Comparison of ENCODE assay signal across 18 cellular contexts in the genomic region with DNA sequence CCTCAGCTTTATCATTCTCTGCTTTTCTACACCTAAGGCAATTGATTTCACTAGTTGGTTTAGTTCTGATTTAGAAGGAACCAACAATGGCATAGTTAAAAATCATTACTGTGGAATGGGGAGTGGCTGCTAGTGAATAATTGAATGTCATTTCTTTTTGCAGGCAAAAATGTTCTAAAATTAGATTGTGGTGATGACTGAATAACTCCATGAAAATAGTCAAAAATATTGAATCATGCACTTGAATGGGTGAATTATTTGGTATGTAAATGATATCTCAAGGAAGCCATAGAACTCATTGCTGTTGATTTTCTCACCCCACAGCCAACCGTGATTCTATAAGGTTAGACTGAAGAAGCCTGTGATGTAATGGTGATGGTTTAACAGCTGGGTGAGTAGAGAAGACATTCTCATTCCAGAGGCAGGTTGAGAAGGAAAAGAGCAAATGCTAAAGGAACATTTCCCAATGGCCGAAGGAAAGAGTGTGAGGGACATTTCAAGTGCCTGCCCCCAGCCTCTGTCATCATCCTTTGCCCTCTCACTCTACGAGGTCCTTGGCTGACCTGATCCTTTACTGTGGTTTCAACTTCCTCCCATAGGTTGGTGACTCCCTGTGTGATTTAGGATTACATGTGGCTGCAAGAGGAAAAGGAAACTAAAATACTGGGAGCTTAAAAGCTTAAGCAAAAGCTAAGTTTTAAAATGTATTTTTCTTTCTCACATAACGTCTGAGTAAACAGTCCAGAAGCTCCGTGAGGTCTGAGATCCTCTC. TPM values are rescaled to one million over a fixed set of nuclear protein-coding genes. Genes with fewer than 3 reads are reported as not detected.
DNase-seq lines count a peak whose midpoint lies in the region; ATAC-seq and TF ChIP-seq lines count a peak whose summit lies in the region.
"Had no signal": no experiment of that assay in that cellular context is flagged by ENCODE, and none has a peak within 500 bp of the region (broad histone marks: within the 10 kb centered on the region; RNA-seq: fewer than 3 reads in every experiment).

No MANE protein-coding gene starts in this region.

- no peaks in the 10 kb centered on the region for H3K9me3 ChIP-seq in thyroid gland

- intact Hi-C loops in thyroid gland (cut with DNase I) = no loop called here

- no peak for TF ChIP-seq POLR2A in thyroid gland (IDR thresholded peaks at IDR 0.05)

- H3K4me1 ChIP-seq in thyroid gland = peaks cover 12 to 19% of the 10 kb centered on the region in 2 donors

- peaks cover 31% of the 10 kb centered on the region for H3K4me1 Mint-ChIP-seq in activated naive CD4-positive, alpha-beta T cell treated with anti-CD3 and anti-CD28 coated beads, Interleukin-2, amount 50 U/mL, for 24 hours
- H3K4me1 Mint-ChIP-seq in type B pancreatic cell (ENCODE audit: unreplicated experiment) = peaks cover 16% of the 10 kb centered on the region

- no peaks in the 10 kb centered on the region for H3K36me3 Mint-ChIP-seq in activated naive CD4-positive, alpha-beta T cell treated with anti-CD3 and anti-CD28 coated beads, Interleukin-2, amount 50 U/mL, for 24 hours
- no peaks in the 10 kb centered on the region for H3K36me3 Mint-ChIP-seq in type B pancreatic cell
- H3K36me3 Mint-ChIP-seq: memory B cell; neural progenitor cell; stimulated activated memory B cell treated with anti-CD40 and anti-IgM and Interleukin-4, amounts not matched to agents 10 μg/mL and 1 μg/mL and 100 μg/mL, for 72 hours had no signal

- H3K4me3 ChIP-seq in epithelial cell of esophagus (ENCODE audit: low read length) (no peak overlapping the region), thyroid gland (replicated peaks in 1 of 3) (no peak overlapping the region)
- H3K4me3 ChIP-seq: dorsolateral prefrontal cortex, neural progenitor cell had no signal

- H3K27ac Mint-ChIP-seq in activated naive CD4-positive, alpha-beta T cell treated with anti-CD3 and anti-CD28 coated beads, Interleukin-2, amount 50 U/mL, for 24 hours = peak overlapping the region; percentile 93
- peak overlapping the region; percentile 40 for H3K27ac Mint-ChIP-seq in type B pancreatic cell
- H3K27ac Mint-ChIP-seq: memory B cell; neural progenitor cell; stimulated activated memory B cell treated with anti-CD40 and anti-IgM and Interleukin-4, amounts not matched to agents 10 μg/mL and 1 μg/mL and 100 μg/mL, for 72 hours had no signal

- ATAC-seq in GM19324 (IDR thresholded peaks at IDR 0.05; ENCODE audit: low FRiP score, unreplicated experiment) (no peak), HG03442 (IDR thresholded peaks at IDR 0.05; ENCODE audit: unreplicated experiment) (no peak)
- ATAC-seq: Panc1, sciatic nerve had no signal

- H3K9me3 Mint-ChIP-seq in activated naive CD4-positive, alpha-beta T cell treated with anti-CD3 and anti-CD28 coated beads, Interleukin-2, amount 50 U/mL, for 24 hours = no peaks in the 10 kb centered on the region
- H3K9me3 Mint-ChIP-seq in type B pancreatic cell = no peaks in the 10 kb centered on the region
- H3K9me3 Mint-ChIP-seq: memory B cell; neural progenitor cell; stimulated activated memory B cell treated with anti-CD40 and anti-IgM and Interleukin-4, amounts not matched to agents 10 μg/mL and 1 μg/mL and 100 μg/mL, for 72 hours had no signal

- H3K27me3 Mint-ChIP-seq in activated naive CD4-positive, alpha-beta T cell treated with anti-CD3 and anti-CD28 coated beads, Interleukin-2, amount 50 U/mL, for 24 hours = peaks cover 5% of the 10 kb centered on the region
- H3K27me3 Mint-ChIP-seq in type B pancreatic cell = no peaks in the 10 kb centered on the region

- no peaks in the 10 kb centered on the region for H3K27me3 ChIP-seq in thyroid gland
- H3K27me3 ChIP-seq: neural progenitor cell had no signal

- peak overlapping the region; percentile 42 for H3K4me3 Mint-ChIP-seq in activated naive CD4-positive, alpha-beta T cell treated with anti-CD3 and anti-CD28 coated beads, Interleukin-2, amount 50 U/mL, for 24 hours
- peak overlapping the region; percentile 34 for H3K4me3 Mint-ChIP-seq in type B pancreatic cell
- H3K4me3 Mint-ChIP-seq: memory B cell; neural progenitor cell; stimulated activated memory B cell treated with anti-CD40 and anti-IgM and Interleukin-4, amounts not matched to agents 10 μg/mL and 1 μg/mL and 100 μg/mL, for 72 hours had no signal

- TF ChIP-seq CTCF in epithelial cell of esophagus (IDR thresholded peaks at IDR 0.05; ENCODE audit: insufficient read depth, low read depth, low read length, missing control alignments) (no peak), type B pancreatic cell (conservative IDR thresholded peaks at IDR 0.05) (no peak), thyroid gland (IDR thresholded peaks at IDR 0.05) (no peak)

- WGBS in thyroid gland, 2 donors = 80 to 81% methylated on average over 5 of the region's 5 CpGs

- H3K27ac ChIP-seq in thyroid gland = no peak overlapping the region
- H3K27ac ChIP-seq: dorsolateral prefrontal cortex, neural progenitor cell had no signal

- no peaks in the 10 kb centered on the region for H3K36me3 ChIP-seq in thyroid gland
- H3K36me3 ChIP-seq: neural progenitor cell had no signal

- no peak for DNase-seq in activated naive CD4-positive, alpha-beta T cell (lab: John Stamatoyannopoulos, UW)
- DNase-seq in OCI-M1 (lab: John Stamatoyannopoulos, UW) (peak; percentile 57), epithelial cell of esophagus (ENCODE audit: low read depth) (peak; percentile 74), type B pancreatic cell (ENCODE audit: extremely low spot score, unreplicated experiment) (no peak), thyroid gland (no peak)
- DNase-seq: DMS 273 treated with DMSO at 0.1 percent for 48 hours, dorsolateral prefrontal cortex, GOT3, NCI-H1930, NCI-H510A treated with DMSO at 0.1 percent for 48 hours had no signal

RNA-seq across cellular contexts. Expression of a gene that starts 12.5 kb away (rescaled TPM):
- total RNA-seq in type B pancreatic cell (ENCODE audit: low replicate concordance) = not detected in 2 replicates
- total RNA-seq in thyroid gland = not detected
- total RNA-seq: sciatic nerve had no signal

Comparison
In these comparisons a context has a peak if more than half of its experiments do, and no peak if none do; other contexts are left out.
1. DNase-seq: peak in OCI-M1 (single experiment) and epithelial cell of esophagus (single experiment); none in activated naive CD4-positive, alpha-beta T cell (0 of 4), type B pancreatic cell (single experiment) and thyroid gland (0 of 2).